ENCODE assay signal across 9 cellular contexts in the genomic region with DNA sequence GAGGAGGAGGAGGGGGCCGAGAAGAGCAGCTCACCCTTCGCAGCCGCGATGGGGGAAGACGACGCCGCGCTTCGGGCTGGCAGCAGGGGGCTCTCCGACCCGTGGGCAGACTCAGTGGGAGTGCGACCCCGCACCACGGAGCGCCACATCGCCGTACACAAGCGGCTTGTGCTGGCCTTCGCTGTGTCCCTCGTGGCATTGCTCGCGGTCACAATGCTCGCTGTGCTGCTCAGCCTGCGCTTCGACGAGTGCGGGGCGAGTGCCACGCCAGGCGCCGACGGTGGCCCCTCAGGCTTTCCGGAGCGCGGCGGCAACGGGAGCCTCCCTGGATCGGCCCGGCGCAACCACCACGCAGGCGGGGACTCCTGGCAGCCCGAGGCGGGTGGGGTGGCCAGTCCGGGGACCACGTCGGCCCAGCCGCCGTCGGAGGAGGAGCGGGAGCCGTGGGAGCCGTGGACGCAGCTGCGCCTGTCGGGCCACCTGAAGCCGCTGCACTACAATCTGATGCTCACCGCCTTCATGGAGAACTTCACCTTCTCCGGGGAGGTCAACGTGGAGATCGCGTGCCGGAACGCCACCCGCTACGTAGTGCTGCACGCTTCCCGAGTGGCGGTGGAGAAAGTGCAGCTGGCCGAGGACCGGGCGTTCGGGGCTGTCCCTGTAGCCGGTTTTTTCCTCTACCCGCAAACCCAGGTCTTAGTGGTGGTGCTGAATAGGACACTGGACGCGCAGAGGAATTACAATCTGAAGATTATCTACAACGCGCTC. TPM values are rescaled to one million over a fixed set of nuclear protein-coding genes. Genes with fewer than 3 reads are reported as not detected.
DNase-seq lines count a peak whose midpoint lies in the region; ATAC-seq and TF ChIP-seq lines count a peak whose summit lies in the region.
"Had no signal": no experiment of that assay in that cellular context is flagged by ENCODE, and none has a peak within 500 bp of the region (broad histone marks: within the 10 kb centered on the region; RNA-seq: fewer than 3 reads in every experiment).

No MANE protein-coding gene starts in this region.

- TF ChIP-seq CTCF in chondrocyte (IDR thresholded peaks at IDR 0.05) = no peak
- TF ChIP-seq CTCF in right lobe of liver (IDR thresholded peaks at IDR 0.05) = no peak
- no peak for TF ChIP-seq CTCF in tibial nerve (IDR thresholded peaks at IDR 0.05)

- H3K27ac ChIP-seq in right lobe of liver = peak overlapping the region in 1 of 3 donors; percentile 19
- no peak overlapping the region for H3K27ac ChIP-seq in tibial nerve

- H3K9me3 Mint-ChIP-seq in chondrocyte (ENCODE audit: low read depth) = no peaks in the 10 kb centered on the region
- H3K9me3 Mint-ChIP-seq in activated naive CD4-positive, alpha-beta T cell treated with anti-CD3 and anti-CD28 coated beads, Interleukin-2, amount 50 U/mL, for 72 hours = no peaks in the 10 kb centered on the region

- peaks cover 48% of the 10 kb centered on the region for H3K27me3 Mint-ChIP-seq in chondrocyte (ENCODE audit: low read depth)

- no peaks in the 10 kb centered on the region for H3K9me3 ChIP-seq in right lobe of liver
- H3K9me3 ChIP-seq in tibial nerve = no peaks in the 10 kb centered on the region

- intact Hi-C loops in right lobe of liver (cut with DNase I) = loop anchor here in 1 of 2 donors (10.0 kb wide), 1 partner anchor 338 kb away; the partner anchor contains the start of gene TPH2

- H3K27ac Mint-ChIP-seq in chondrocyte (ENCODE audit: unreplicated experiment) = no peak overlapping the region
- no peak overlapping the region for H3K27ac Mint-ChIP-seq in activated naive CD4-positive, alpha-beta T cell treated with anti-CD3 and anti-CD28 coated beads, Interleukin-2, amount 50 U/mL, for 72 hours
- H3K27ac Mint-ChIP-seq: CD4-positive, CD25-positive, alpha-beta regulatory T cell had no signal

- H3K27me3 ChIP-seq in right lobe of liver (no peaks in the 10 kb centered on the region), tibial nerve (peaks cover 0 to 44% of the 10 kb centered on the region in 2 donors)

- ATAC-seq in right lobe of liver = peak in 2 of 4 donors; percentile 1
- ATAC-seq in activated naive CD4-positive, alpha-beta T cell treated with anti-CD3 and anti-CD28 coated beads, Interleukin-2, amount 50 U/mL, for 72 hours = no peak

- peaks cover 16% of the 10 kb centered on the region for H3K4me1 Mint-ChIP-seq in chondrocyte (ENCODE audit: low read depth)
- H3K4me1 Mint-ChIP-seq: CD4-positive, CD25-positive, alpha-beta regulatory T cell had no signal

- H3K4me1 ChIP-seq in right lobe of liver = peaks cover 0 to 12% (median 2%) of the 10 kb centered on the region in 4 donors
- peaks cover 0 to 33% (median 0%) of the 10 kb centered on the region in 4 donors for H3K4me1 ChIP-seq in tibial nerve

- H3K36me3 ChIP-seq in right lobe of liver (no peaks in the 10 kb centered on the region), tibial nerve (no peaks in the 10 kb centered on the region)

- peak overlapping the region; percentile 89 for H3K4me3 Mint-ChIP-seq in chondrocyte (ENCODE audit: unreplicated experiment)
- H3K4me3 Mint-ChIP-seq: CD4-positive, CD25-positive, alpha-beta regulatory T cell had no signal

- no peak for TF ChIP-seq EP300 in tibial nerve (IDR thresholded peaks at IDR 0.05)

- H3K36me3 Mint-ChIP-seq in chondrocyte (ENCODE audit: low read depth) = no peaks in the 10 kb centered on the region
- H3K36me3 Mint-ChIP-seq in activated naive CD4-positive, alpha-beta T cell treated with anti-CD3 and anti-CD28 coated beads, Interleukin-2, amount 50 U/mL, for 72 hours = peaks cover 0 to 4% of the 10 kb centered on the region in 2 donors
- H3K36me3 Mint-ChIP-seq: CD4-positive, CD25-positive, alpha-beta regulatory T cell had no signal

- H3K4me3 ChIP-seq in right lobe of liver (peak overlapping the region; percentile 17 to 54 (median 33)), tibial nerve (peak overlapping the region; percentile 38 to 66 (median 60))

- WGBS in right lobe of liver (ENCODE audit: insufficient coverage, low coverage, low lambda C conversion rate, missing lambda C conversion rate) = 0% methylated on average over 3 of the region's 79 CpGs
- 3 to 6% methylated on average over 34 to 60 of the region's 79 CpGs for WGBS in tibial nerve, 2 donors

- TF ChIP-seq POLR2A in right lobe of liver (IDR thresholded peaks at IDR 0.05) (no peak), tibial nerve (IDR thresholded peaks at IDR 0.05) (no peak)

- DNase-seq in NCI-H345 (lab: John Stamatoyannopoulos, UW) (peak; percentile 21), NCI-H345 treated with DMSO at 0.1 percent for 48 hours (lab: John Stamatoyannopoulos, UW; ENCODE audit: unreplicated experiment) (no peak), chondrocyte (ENCODE audit: low spot score) (peak; percentile 84), right lobe of liver (peak; percentile 19 to 51 (median 50)), tibial nerve (ENCODE audit: low spot score in 2 of 2) (no peak), NCI-H1105 treated with DMSO at 0.1 percent for 48 hours (lab: John Stamatoyannopoulos, UW) (no peak)
- DNase-seq in activated naive CD4-positive, alpha-beta T cell treated with anti-CD3 and anti-CD28 coated beads, Interleukin-2, amount 50 U/mL, for 72 hours (ENCODE audit: low spot score in 2 of 2) = no peak
- no peak for DNase-seq in activated CD4-positive, alpha-beta T cell treated with anti-CD3 and anti-CD28 coated beads for 1 hour
- DNase-seq: CD4-positive, CD25-positive, alpha-beta regulatory T cell had no signal

RNA-seq across cellular contexts. Expression of gene TRHDE, which starts 0.7 kb away (rescaled TPM):
- 0.34 to 1.2 TPM (median 0.87 TPM) in 3 replicates for total RNA-seq in chondrocyte
- 1 to 10 TPM in 2 of 6 experiments, under 1 TPM in 4; 0.10 to 4.3 (median 0.90) TPM for total RNA-seq in right lobe of liver
- total RNA-seq in tibial nerve = 10 to 100 TPM in 1 of 4 donors, 1 to 10 TPM in 2, under 1 TPM in 1; 0.98 to 11.1 (median 2.8) TPM
- not detected for total RNA-seq in activated naive CD4-positive, alpha-beta T cell treated with anti-CD3 and anti-CD28 coated beads, Interleukin-2, amount 50 U/mL, for 72 hours
- total RNA-seq: CD4-positive, CD25-positive, alpha-beta regulatory T cell had no signal

Comparison
In these comparisons a context has a peak if more than half of its experiments do, and no peak if none do; other contexts are left out.
1. DNase-seq: peak in NCI-H345 (single experiment), chondrocyte (single experiment) and right lobe of liver (3 of 3); none in NCI-H345 treated with DMSO at 0.1 percent for 48 hours (single experiment), tibial nerve (0 of 2), NCI-H1105 treated with DMSO at 0.1 percent for 48 hours (single experiment), activated naive CD4-positive, alpha-beta T cell treated with anti-CD3 and anti-CD28 coated beads, Interleukin-2, amount 50 U/mL, for 72 hours (0 of 2) and activated CD4-positive, alpha-beta T cell treated with anti-CD3 and anti-CD28 coated beads for 1 hour (single experiment).